Comparison of ENCODE assay signal across 9 cellular contexts in genomic region chr17:58187063-58187462, GRCh38. TPM values are rescaled to one million over a fixed set of nuclear protein-coding genes. Genes with fewer than 3 reads are reported as not detected.
"Had no signal": no experiment of that assay in that cellular context is flagged by ENCODE, and none has a peak within 500 bp of the region (broad histone marks: within the 10 kb centered on the region; RNA-seq: fewer than 3 reads in every experiment).

No MANE protein-coding gene starts in this region.

- H3K9me3 Mint-ChIP-seq: HFFc6 had no signal

- H3K27ac ChIP-seq: GM23248 had no signal

- H3K4me1 ChIP-seq: HAP-1 had no signal

- H3K4me3 Mint-ChIP-seq: HFFc6 had no signal

- H3K9me3 ChIP-seq: HAP-1 had no signal

- H3K36me3 ChIP-seq: HAP-1 had no signal

- DNase-seq: GM23248, GOT3, H7, HFFc6, IMR-90, KBM-7 had no signal

- H3K27ac Mint-ChIP-seq: HFFc6 had no signal

- H3K4me3 ChIP-seq: GM23248, HAP-1 had no signal

RNA-seq across cellular contexts. Expression of gene EPX, which starts 5.5 kb away (rescaled TPM):
- total RNA-seq: GM23248, H7, HFFc6, IMR-90 had no signal
- polyA plus RNA-seq: GM23248, IMR-90 had no signal

RNA-seq across cellular contexts. Expression of gene OR4D2, which starts 20.3 kb away (rescaled TPM):
- total RNA-seq: GM23248, H4, H7, HFFc6, HT1080, IMR-90 had no signal
- polyA plus RNA-seq: GM23248, IMR-90 had no signal

RNA-seq across cellular contexts. Expression of gene OR4D1, which starts 38.9 kb away (rescaled TPM):
- total RNA-seq: GM23248, HFFc6, HT1080, IMR-90 had no signal
- polyA plus RNA-seq: GM23248, IMR-90 had no signal

RNA-seq across cellular contexts. Expression of gene LPO, which starts 51.3 kb away (rescaled TPM):
- total RNA-seq: GM23248, H4, H7, HFFc6, IMR-90 had no signal
- polyA plus RNA-seq: IMR-90 had no signal
